In the genomic region with DNA sequence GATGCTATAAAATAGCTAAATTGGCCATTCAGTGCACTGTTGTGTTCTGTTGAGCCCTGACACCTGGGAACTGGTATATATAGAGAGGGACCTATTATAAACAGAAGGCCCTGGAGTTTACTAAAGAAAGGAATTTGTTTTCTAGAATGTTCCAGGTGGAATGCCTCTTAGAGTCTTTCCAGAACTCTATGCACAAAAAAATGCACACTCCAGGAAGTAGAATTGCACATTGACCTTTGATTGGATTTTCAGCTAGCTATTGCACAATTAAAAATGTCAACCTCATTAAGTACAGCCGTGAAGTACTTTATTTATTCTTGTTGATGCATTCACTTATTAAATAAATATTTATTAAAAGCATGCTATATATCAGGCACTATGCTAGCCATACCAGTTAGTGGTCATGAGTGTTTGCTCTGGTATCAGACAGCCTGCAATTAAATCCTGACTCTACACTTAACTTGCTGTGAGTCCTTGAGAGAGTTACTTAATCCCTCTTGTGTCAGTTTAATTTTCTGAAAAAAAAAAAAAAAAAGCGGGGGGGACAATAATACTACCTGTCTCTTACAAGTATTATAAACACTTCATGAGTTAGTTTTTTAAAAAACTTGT, we compare ENCODE assay signal across 16 cellular contexts. TPM values are rescaled to one million over a fixed set of nuclear protein-coding genes. Genes with fewer than 3 reads are reported as not detected.
"Had no signal": no experiment of that assay in that cellular context is flagged by ENCODE, and none has a peak within 500 bp of the region (broad histone marks: within the 10 kb centered on the region; RNA-seq: fewer than 3 reads in every experiment).

No MANE protein-coding gene starts in this region.

- H3K4me1 ChIP-seq: thyroid gland, uterus had no signal

- ATAC-seq: activated CD4-positive, alpha-beta T cell treated with anti-CD3 and anti-CD28 coated beads for 36 hours; activated CD8-positive, alpha-beta memory T cell treated with anti-CD3 and anti-CD28 coated beads, Interleukin-2, amount 10 ng/mL, durations not matched to agents 7 days and 5 days; effector memory CD8-positive, alpha-beta T cell; gastrocnemius medialis; heart left ventricle; natural killer cell treated with Interleukin-12 subunit alpha and Interleukin-12 subunit beta and Interleukin-15 and Interleukin-18, amount 100 ng/mL, for 72 hours; stimulated activated memory B cell treated with anti-CD40 and anti-IgM and Interleukin-4, amounts not matched to agents 10 μg/mL and 1 μg/mL and 100 μg/mL, for 72 hours had no signal

- H3K36me3 ChIP-seq: gastrocnemius medialis, heart left ventricle, uterus had no signal

- H3K4me3 ChIP-seq: gastrocnemius medialis, heart left ventricle, thyroid gland, uterus had no signal

- H3K27me3 ChIP-seq: gastrocnemius medialis, heart left ventricle, thyroid gland, uterus had no signal

- H3K9me3 ChIP-seq: gastrocnemius medialis, heart left ventricle, thyroid gland, uterus had no signal

- H3K27ac ChIP-seq: gastrocnemius medialis, heart left ventricle, thyroid gland, uterus had no signal

- DNase-seq: activated CD4-positive, alpha-beta memory T cell treated with anti-CD3 and anti-CD28 coated beads for 36 hours; activated CD4-positive, alpha-beta T cell treated with anti-CD3 and anti-CD28 coated beads for 36 hours; activated CD8-positive, alpha-beta memory T cell treated with anti-CD3 and anti-CD28 coated beads, Interleukin-2, amount 10 ng/mL, durations not matched to agents 7 days and 5 days; activated naive CD4-positive, alpha-beta T cell treated with anti-CD3 and anti-CD28 coated beads, Interleukin-2, amount 10 ng/mL, durations not matched to agents 7 days and 5 days; activated T-cell treated with anti-CD3 and anti-CD28 coated beads, Interleukin-2, amount 50 U/mL, for 1 hour; dermis blood vessel endothelial cell; effector memory CD8-positive, alpha-beta T cell; gastrocnemius medialis; heart left ventricle; mesenchymal stem cell; retina; stimulated activated CD4-positive, alpha-beta T cell treated with anti-CD3 and anti-CD28 coated beads, Interleukin-2, amount 100 ng/mL, for 48 hours; thyroid gland; uterus had no signal

RNA-seq across cellular contexts. Expression of a gene that starts 45.1 kb away (rescaled TPM):
- polyA plus RNA-seq: heart left ventricle had no signal
